ENCODE assay signal across 8 cellular contexts in the genomic region with DNA sequence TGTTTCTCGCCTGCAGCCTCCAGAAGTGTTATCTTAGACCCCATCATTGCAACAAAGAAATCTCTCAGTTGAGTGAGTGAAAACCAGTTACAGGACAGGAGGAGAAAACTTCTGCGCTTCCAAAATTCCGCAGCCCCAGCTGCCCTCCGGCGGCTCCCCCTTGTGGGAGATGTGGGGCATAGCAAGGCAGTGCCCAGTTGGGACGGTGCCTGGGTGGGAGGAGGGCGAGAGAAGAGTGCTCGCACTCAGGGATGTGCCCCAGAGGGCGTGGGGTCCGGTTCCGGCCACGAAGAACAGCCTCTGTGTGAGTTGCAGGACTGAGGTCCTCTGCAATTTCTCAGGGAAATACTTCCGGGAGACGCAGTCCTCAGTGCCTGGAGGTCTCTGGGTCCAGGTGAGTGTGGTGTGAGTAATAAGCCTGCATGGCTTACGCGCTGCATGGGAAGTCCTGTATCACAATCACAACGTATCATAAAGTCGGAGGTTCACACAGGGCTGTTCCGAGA.
DNase-seq lines count a peak whose midpoint lies in the region; ATAC-seq and TF ChIP-seq lines count a peak whose summit lies in the region.

No MANE protein-coding gene starts in this region.

- no peak for TF ChIP-seq POLR2A in Peyer's patch (IDR thresholded peaks at IDR 0.05)

- peak overlapping the region; percentile 97 for H3K27ac ChIP-seq in ACC112 (ENCODE audit: low read depth, low read length)
- peak overlapping the region in 1 of 4 donors; percentile 32 for H3K27ac ChIP-seq in Peyer's patch
- peak overlapping the region; percentile 42 for H3K27ac ChIP-seq in rectal smooth muscle tissue (ENCODE audit: low read depth, low read length)

- H3K4me1 ChIP-seq in ACC112 (ENCODE audit: control insufficient read depth, insufficient read depth, low read length, unreplicated experiment): peaks cover 82% of the 10 kb centered on the region
- H3K4me1 ChIP-seq in Peyer's patch: no peaks in the 10 kb centered on the region
- peaks cover 8% of the 10 kb centered on the region for H3K4me1 ChIP-seq in rectal smooth muscle tissue (ENCODE audit: control insufficient read depth, insufficient read depth, low read length)

- H3K36me3 ChIP-seq in ACC112 (ENCODE audit: insufficient read depth, low read length): peaks cover 4% of the 10 kb centered on the region; the same call in 1 of the 2 replicates
- H3K36me3 ChIP-seq in Peyer's patch: no peaks in the 10 kb centered on the region
- H3K36me3 ChIP-seq in rectal smooth muscle tissue (ENCODE audit: control insufficient read depth, insufficient read depth, low read length): no peaks in the 10 kb centered on the region

- H3K27me3 ChIP-seq in ACC112 (ENCODE audit: insufficient read depth, low read length) (no peaks in the 10 kb centered on the region), Peyer's patch (no peaks in the 10 kb centered on the region), rectal smooth muscle tissue (ENCODE audit: control insufficient read depth, insufficient read depth, low read length) (no peaks in the 10 kb centered on the region)

- H3K4me3 ChIP-seq in ACC112 (ENCODE audit: low read depth, low read length) (peak overlapping the region; percentile 87), Peyer's patch (peak overlapping the region in 2 of 4 donors; percentile 2 to 25), rectal smooth muscle tissue (ENCODE audit: low read length) (peak overlapping the region; percentile 63)

- H3K79me2 ChIP-seq in ACC112 (ENCODE audit: control insufficient read depth, insufficient read depth, low read length, unreplicated experiment): peaks cover 82% of the 10 kb centered on the region

- peak; percentile 77 for ATAC-seq in HG03045 (IDR thresholded peaks at IDR 0.05; ENCODE audit: unreplicated experiment)

- DNase-seq in GM13976 (ENCODE audit: low spot score) (peak; percentile 74), Peyer's patch (peak in 2 of 3 donors; percentile 49 to 60), amygdala (lab: John Stamatoyannopoulos, UW) (peak in 51 of 56 donors; percentile 14 to 79 (median 60)), hepatic stellate cell (ENCODE audit: low spot score) (peak; percentile 57), NCI-H510A (lab: John Stamatoyannopoulos, UW) (no peak)

- peak overlapping the region; percentile 25 for H3K9ac ChIP-seq in rectal smooth muscle tissue (ENCODE audit: low read length)

- TF ChIP-seq CTCF in GM13976 (IDR thresholded peaks at IDR 0.05; ENCODE audit: borderline replicate concordance, control extremely low read depth, extremely low read depth, insufficient read depth, missing control alignments) (peak; percentile 85), Peyer's patch (IDR thresholded peaks at IDR 0.05) (peak in 5 of 6 experiments; percentile 30 to 70 (median 64))

- in situ Hi-C loops in GM13976 (cut with MboI; ENCODE audit: low sequenced_read_pairs, unreplicated experiment): loop anchor here (10.0 kb wide), 1 partner anchor 548 kb away; no protein-coding TSS in a partner anchor

- peak overlapping the region; percentile 34 for H2AFZ ChIP-seq in ACC112 (ENCODE audit: low read length, unreplicated experiment)

- no peaks in the 10 kb centered on the region for H3K9me3 ChIP-seq in Peyer's patch
